2 cellular contexts compared by ENCODE assay signal in the genomic region with DNA sequence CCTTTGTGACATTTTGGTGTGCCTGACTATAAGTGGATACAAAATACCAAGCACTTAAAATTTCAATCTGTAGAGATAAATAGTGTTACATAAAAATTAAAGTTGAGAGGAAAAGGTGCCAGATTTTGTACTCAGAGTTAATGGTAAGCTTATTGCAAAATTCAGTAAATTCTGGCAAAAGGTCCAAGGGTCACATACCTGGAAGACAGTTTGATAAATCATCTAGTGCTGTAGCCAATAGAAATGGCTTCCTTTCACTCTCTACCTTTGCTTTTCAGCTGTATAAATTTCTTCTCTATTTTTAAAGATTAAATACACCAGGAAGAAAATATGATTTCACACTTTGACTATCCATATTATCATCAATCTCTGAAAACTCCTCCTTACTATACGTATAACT.
TF ChIP-seq lines count a peak whose summit lies in the region.

No MANE protein-coding gene starts in this region.

TF ChIP-seq in liver, 16 proteins besides CTCF, POLR2A, EP300 and RAD21 (continued from another document):
- TF ChIP-seq, protein P1, sequence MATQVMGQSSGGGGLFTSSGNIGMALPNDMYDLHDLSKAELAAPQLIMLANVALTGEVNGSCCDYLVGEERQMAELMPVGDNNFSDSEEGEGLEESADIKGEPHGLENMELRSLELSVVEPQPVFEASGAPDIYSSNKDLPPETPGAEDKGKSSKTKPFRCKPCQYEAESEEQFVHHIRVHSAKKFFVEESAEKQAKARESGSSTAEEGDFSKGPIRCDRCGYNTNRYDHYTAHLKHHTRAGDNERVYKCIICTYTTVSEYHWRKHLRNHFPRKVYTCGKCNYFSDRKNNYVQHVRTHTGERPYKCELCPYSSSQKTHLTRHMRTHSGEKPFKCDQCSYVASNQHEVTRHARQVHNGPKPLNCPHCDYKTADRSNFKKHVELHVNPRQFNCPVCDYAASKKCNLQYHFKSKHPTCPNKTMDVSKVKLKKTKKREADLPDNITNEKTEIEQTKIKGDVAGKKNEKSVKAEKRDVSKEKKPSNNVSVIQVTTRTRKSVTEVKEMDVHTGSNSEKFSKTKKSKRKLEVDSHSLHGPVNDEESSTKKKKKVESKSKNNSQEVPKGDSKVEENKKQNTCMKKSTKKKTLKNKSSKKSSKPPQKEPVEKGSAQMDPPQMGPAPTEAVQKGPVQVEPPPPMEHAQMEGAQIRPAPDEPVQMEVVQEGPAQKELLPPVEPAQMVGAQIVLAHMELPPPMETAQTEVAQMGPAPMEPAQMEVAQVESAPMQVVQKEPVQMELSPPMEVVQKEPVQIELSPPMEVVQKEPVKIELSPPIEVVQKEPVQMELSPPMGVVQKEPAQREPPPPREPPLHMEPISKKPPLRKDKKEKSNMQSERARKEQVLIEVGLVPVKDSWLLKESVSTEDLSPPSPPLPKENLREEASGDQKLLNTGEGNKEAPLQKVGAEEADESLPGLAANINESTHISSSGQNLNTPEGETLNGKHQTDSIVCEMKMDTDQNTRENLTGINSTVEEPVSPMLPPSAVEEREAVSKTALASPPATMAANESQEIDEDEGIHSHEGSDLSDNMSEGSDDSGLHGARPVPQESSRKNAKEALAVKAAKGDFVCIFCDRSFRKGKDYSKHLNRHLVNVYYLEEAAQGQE (IDR thresholded peaks at IDR 0.05): no peak
- TF ChIP-seq, protein P2, sequence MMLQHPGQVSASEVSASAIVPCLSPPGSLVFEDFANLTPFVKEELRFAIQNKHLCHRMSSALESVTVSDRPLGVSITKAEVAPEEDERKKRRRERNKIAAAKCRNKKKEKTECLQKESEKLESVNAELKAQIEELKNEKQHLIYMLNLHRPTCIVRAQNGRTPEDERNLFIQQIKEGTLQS (IDR thresholded peaks at IDR 0.05): no peak
- TF ChIP-seq, protein P3, sequence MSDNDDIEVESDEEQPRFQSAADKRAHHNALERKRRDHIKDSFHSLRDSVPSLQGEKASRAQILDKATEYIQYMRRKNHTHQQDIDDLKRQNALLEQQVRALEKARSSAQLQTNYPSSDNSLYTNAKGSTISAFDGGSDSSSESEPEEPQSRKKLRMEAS (IDR thresholded peaks at IDR 0.05): no peak
- TF ChIP-seq SP1 (IDR thresholded peaks at IDR 0.05) (peak; percentile 75), NR2F2 (IDR thresholded peaks at IDR 0.05) (peak; percentile 58), GABPA (IDR thresholded peaks at IDR 0.05 in 1 of 2, conservative IDR thresholded peaks at IDR 0.05 in 1 of 2) (no peak)
- TF ChIP-seq, protein P4, sequence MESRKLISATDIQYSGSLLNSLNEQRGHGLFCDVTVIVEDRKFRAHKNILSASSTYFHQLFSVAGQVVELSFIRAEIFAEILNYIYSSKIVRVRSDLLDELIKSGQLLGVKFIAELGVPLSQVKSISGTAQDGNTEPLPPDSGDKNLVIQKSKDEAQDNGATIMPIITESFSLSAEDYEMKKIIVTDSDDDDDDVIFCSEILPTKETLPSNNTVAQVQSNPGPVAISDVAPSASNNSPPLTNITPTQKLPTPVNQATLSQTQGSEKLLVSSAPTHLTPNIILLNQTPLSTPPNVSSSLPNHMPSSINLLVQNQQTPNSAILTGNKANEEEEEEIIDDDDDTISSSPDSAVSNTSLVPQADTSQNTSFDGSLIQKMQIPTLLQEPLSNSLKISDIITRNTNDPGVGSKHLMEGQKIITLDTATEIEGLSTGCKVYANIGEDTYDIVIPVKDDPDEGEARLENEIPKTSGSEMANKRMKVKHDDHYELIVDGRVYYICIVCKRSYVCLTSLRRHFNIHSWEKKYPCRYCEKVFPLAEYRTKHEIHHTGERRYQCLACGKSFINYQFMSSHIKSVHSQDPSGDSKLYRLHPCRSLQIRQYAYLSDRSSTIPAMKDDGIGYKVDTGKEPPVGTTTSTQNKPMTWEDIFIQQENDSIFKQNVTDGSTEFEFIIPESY (IDR thresholded peaks at IDR 0.05): peak; percentile 49

TF ChIP-seq in HepG2, 621 proteins besides CTCF, POLR2A, EP300 and RAD21 (continued from another document):
- TF ChIP-seq, protein P5, sequence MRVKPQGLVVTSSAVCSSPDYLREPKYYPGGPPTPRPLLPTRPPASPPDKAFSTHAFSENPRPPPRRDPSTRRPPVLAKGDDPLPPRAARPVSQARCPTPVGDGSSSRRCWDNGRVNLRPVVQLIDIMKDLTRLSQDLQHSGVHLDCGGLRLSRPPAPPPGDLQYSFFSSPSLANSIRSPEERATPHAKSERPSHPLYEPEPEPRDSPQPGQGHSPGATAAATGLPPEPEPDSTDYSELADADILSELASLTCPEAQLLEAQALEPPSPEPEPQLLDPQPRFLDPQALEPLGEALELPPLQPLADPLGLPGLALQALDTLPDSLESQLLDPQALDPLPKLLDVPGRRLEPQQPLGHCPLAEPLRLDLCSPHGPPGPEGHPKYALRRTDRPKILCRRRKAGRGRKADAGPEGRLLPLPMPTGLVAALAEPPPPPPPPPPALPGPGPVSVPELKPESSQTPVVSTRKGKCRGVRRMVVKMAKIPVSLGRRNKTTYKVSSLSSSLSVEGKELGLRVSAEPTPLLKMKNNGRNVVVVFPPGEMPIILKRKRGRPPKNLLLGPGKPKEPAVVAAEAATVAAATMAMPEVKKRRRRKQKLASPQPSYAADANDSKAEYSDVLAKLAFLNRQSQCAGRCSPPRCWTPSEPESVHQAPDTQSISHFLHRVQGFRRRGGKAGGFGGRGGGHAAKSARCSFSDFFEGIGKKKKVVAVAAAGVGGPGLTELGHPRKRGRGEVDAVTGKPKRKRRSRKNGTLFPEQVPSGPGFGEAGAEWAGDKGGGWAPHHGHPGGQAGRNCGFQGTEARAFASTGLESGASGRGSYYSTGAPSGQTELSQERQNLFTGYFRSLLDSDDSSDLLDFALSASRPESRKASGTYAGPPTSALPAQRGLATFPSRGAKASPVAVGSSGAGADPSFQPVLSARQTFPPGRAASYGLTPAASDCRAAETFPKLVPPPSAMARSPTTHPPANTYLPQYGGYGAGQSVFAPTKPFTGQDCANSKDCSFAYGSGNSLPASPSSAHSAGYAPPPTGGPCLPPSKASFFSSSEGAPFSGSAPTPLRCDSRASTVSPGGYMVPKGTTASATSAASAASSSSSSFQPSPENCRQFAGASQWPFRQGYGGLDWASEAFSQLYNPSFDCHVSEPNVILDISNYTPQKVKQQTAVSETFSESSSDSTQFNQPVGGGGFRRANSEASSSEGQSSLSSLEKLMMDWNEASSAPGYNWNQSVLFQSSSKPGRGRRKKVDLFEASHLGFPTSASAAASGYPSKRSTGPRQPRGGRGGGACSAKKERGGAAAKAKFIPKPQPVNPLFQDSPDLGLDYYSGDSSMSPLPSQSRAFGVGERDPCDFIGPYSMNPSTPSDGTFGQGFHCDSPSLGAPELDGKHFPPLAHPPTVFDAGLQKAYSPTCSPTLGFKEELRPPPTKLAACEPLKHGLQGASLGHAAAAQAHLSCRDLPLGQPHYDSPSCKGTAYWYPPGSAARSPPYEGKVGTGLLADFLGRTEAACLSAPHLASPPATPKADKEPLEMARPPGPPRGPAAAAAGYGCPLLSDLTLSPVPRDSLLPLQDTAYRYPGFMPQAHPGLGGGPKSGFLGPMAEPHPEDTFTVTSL (CRISPR knock-in tag; IDR thresholded peaks at IDR 0.05; ENCODE audit: borderline replicate concordance): no peak
- TF ChIP-seq, protein P6, sequence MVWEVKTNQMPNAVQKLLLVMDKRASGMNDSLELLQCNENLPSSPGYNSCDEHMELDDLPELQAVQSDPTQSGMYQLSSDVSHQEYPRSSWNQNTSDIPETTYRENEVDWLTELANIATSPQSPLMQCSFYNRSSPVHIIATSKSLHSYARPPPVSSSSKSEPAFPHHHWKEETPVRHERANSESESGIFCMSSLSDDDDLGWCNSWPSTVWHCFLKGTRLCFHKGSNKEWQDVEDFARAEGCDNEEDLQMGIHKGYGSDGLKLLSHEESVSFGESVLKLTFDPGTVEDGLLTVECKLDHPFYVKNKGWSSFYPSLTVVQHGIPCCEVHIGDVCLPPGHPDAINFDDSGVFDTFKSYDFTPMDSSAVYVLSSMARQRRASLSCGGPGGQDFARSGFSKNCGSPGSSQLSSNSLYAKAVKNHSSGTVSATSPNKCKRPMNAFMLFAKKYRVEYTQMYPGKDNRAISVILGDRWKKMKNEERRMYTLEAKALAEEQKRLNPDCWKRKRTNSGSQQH (CRISPR knock-in tag; IDR thresholded peaks at IDR 0.05; ENCODE audit: low read depth): no peak
- TF ChIP-seq RORA (CRISPR knock-in tag; IDR thresholded peaks at IDR 0.05) (no peak), ZNF3 (CRISPR knock-in tag; IDR thresholded peaks at IDR 0.05) (no peak), MATR3 (CRISPR knock-in tag; IDR thresholded peaks at IDR 0.05) (no peak), DMAP1 (CRISPR knock-in tag; IDR thresholded peaks at IDR 0.05) (no peak), ZNF780A (CRISPR knock-in tag; IDR thresholded peaks at IDR 0.05) (no peak), NCOA2 (CRISPR knock-in tag; IDR thresholded peaks at IDR 0.05) (no peak), ZNF703 (CRISPR knock-in tag; IDR thresholded peaks at IDR 0.05; ENCODE audit: borderline replicate concordance) (no peak), MZF1 (CRISPR knock-in tag; IDR thresholded peaks at IDR 0.05; ENCODE audit: borderline replicate concordance) (no peak)
- TF ChIP-seq, protein P7, sequence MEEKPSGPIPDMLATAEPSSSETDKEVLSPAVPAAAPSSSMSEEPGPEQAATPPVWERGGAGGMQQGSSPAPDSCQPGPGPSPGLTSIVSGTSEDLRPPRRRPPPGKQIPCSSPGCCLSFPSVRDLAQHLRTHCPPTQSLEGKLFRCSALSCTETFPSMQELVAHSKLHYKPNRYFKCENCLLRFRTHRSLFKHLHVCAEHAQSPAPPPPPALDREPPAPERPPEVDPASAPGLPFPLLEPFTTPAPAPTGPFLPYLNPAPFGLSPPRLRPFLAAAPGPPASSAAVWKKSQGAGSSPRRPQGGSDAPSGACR (CRISPR knock-in tag; IDR thresholded peaks at IDR 0.05): no peak
